In the genomic region with DNA sequence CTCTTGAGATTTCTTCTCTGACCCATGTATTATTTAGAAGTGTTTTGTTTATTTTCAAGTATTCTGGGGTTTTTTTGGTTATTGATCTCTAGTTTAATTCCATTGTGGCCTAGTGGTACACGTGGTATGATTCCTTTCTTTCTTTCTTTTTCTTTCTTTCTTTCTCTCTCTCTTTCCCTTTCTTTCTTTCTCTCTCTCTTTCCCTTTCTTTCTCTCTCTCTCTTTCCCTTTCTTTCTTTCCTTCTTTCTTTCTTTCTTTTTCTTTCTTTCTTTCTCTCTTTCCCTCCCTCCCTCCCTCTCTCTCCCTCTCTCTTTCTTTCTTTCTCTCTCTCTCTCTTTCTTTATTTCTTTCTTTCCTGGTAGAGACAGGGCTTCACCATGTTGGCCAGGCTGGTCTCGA, we compare ENCODE assay signal across 36 cellular contexts.
"Had no signal": no experiment of that assay in that cellular context is flagged by ENCODE, and none has a peak within 500 bp of the region (broad histone marks: within the 10 kb centered on the region; RNA-seq: fewer than 3 reads in every experiment).

No MANE protein-coding gene starts in this region.

- H3K36me3 ChIP-seq: MG63 had no signal

- H3K9me3 ChIP-seq: MG63 had no signal

- DNase-seq: Kasumi-1, MM.1S, MV-4-11, NCI-H1048, NCI-H1092, NCI-H1092 treated with DMSO at 0.1 percent for 48 hours, NCI-H1105, NCI-H1105 treated with DMSO at 0.1 percent for 48 hours, NCI-H1417, NCI-H1417 treated with DMSO at 0.1 percent for 48 hours, NCI-H1436, NCI-H1436 treated with DMSO at 0.1 percent for 48 hours, NCI-H146, NCI-H1694, NCI-H1694 treated with DMSO at 0.1 percent for 48 hours, NCI-H187, NCI-H187 treated with DMSO at 0.1 percent for 48 hours, NCI-H1930, NCI-H2029, NCI-H2029 treated with DMSO at 0.1 percent for 48 hours, NCI-H2081, NCI-H2081 treated with DMSO at 0.1 percent for 48 hours, NCI-H2107, NCI-H2171, NCI-H2171 treated with DMSO at 0.1 percent for 48 hours, NCI-H2227 treated with DMSO at 0.1 percent for 48 hours, NCI-H226, NCI-H345, NCI-H446, NCI-H446 treated with DMSO at 0.1 percent for 48 hours, NCI-H510A, NCI-H510A treated with DMSO at 0.1 percent for 48 hours, NCI-H524, NCI-H524 treated with DMSO at 0.1 percent for 48 hours, NCI-H526 had no signal

- H3K4me3 ChIP-seq: MG63 had no signal

- H3K27me3 ChIP-seq: MG63 had no signal
